Comparison of ENCODE assay signal across 21 cellular contexts in the genomic region with DNA sequence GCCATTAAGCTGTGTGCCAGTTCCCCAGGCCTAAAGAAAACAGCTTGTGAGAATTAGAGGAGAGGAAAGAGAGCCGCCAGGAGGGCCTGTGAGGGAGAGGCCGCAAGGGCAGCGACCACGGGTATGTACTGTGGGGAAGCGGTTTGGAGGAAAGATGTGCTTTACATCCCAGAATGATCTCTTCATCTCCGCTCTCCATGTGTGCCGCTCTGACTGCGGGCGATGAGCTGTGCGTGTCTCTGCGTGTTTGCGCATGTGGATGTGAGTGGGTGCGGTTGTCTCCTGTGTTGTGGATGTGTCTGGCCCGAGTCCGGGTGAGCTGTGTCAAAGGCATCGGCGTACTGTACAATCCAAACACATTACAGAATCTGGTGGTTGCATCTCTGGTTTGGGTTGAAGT.
DNase-seq lines count a peak whose midpoint lies in the region; ATAC-seq lines count a peak whose summit lies in the region.
"Had no signal": no experiment of that assay in that cellular context is flagged by ENCODE, and none has a peak within 500 bp of the region (broad histone marks: within the 10 kb centered on the region; RNA-seq: fewer than 3 reads in every experiment).

No MANE protein-coding gene starts in this region.

- CTCF ChIA-PET in activated CD4-positive, alpha-beta memory T cell treated with anti-CD3 and anti-CD28 coated beads for 36 hours (lab: Charles Lee), result interaction anchor here (1.1 to 1.6 kb wide), 2 partner anchors 8 to 614 kb away, joined by 3 to 5 read pairs; no protein-coding TSS in a partner anchor

- POLR2A ChIA-PET in activated CD4-positive, alpha-beta memory T cell treated with anti-CD3 and anti-CD28 coated beads for 36 hours (lab: Charles Lee), result no interaction called here

- H3K9me3 Mint-ChIP-seq in activated CD4-positive, alpha-beta memory T cell treated with anti-CD3 and anti-CD28 coated beads for 36 hours, result no peaks in the 10 kb centered on the region
- H3K9me3 Mint-ChIP-seq: activated CD4-positive, alpha-beta T cell treated with anti-CD3 and anti-CD28 coated beads, Interleukin-2, amount 10 ng/mL, durations not matched to agents 24 days and 14 days; activated naive CD8-positive, alpha-beta T cell treated with anti-CD3 and anti-CD28 coated beads, Interleukin-2, amount 10 ng/mL, durations not matched to agents 7 days and 5 days; natural killer cell; T-helper 1 cell treated with Interleukin-12 subunit alpha and Interleukin-12 subunit beta and Interleukin-4 antibody, amounts not matched to agents 30 μg/mL and 1 μg/mL, for 36 hours had no signal

- H3K27me3 Mint-ChIP-seq in activated CD4-positive, alpha-beta memory T cell treated with anti-CD3 and anti-CD28 coated beads for 36 hours, result peaks cover 15% of the 10 kb centered on the region

- no peak overlapping the region for H3K4me3 Mint-ChIP-seq in activated CD4-positive, alpha-beta memory T cell treated with anti-CD3 and anti-CD28 coated beads for 36 hours
- H3K4me3 Mint-ChIP-seq: activated CD4-positive, alpha-beta T cell treated with anti-CD3 and anti-CD28 coated beads, Interleukin-2, amount 10 ng/mL, durations not matched to agents 24 days and 14 days; activated CD8-positive, alpha-beta memory T cell treated with anti-CD3 and anti-CD28 coated beads, Interleukin-2, amount 10 ng/mL, durations not matched to agents 7 days and 5 days; activated naive CD8-positive, alpha-beta T cell treated with anti-CD3 and anti-CD28 coated beads, Interleukin-2, amount 10 ng/mL, durations not matched to agents 7 days and 5 days; natural killer cell; T-helper 1 cell treated with Interleukin-12 subunit alpha and Interleukin-12 subunit beta and Interleukin-4 antibody, amounts not matched to agents 30 μg/mL and 1 μg/mL, for 36 hours had no signal

- ATAC-seq in HG03342 (IDR thresholded peaks at IDR 0.05; ENCODE audit: unreplicated experiment), result no peak
- ATAC-seq: activated CD8-positive, alpha-beta memory T cell treated with anti-CD3 and anti-CD28 coated beads, Interleukin-2, amount 10 ng/mL, durations not matched to agents 7 days and 5 days; natural killer cell; Panc1 had no signal

- intact Hi-C loops in activated CD4-positive, alpha-beta memory T cell treated with anti-CD3 and anti-CD28 coated beads for 36 hours (cut with micrococcal nuclease), result loop anchor here (10.0 kb wide), 1 partner anchor 1208 kb away; no protein-coding TSS in a partner anchor

- peak; percentile 39 for DNase-seq in activated effector memory CD4-positive, alpha-beta T cell treated with anti-CD3 and anti-CD28 coated beads, Interleukin-2, amount 50 U/mL, for 16 hours
- DNase-seq in activated effector memory CD4-positive, alpha-beta T cell treated with Interleukin-2 at 50 U/mL for 16 hours, result no peak
- peak; percentile 38 for DNase-seq in ecto neural progenitor cell (ENCODE audit: low spot score)
- peak; percentile 81 for DNase-seq in mesenteric fat pad (ENCODE audit: low spot score)
- DNase-seq in activated CD4-positive, alpha-beta memory T cell treated with anti-CD3 and anti-CD28 coated beads for 36 hours, result no peak
- no peak for DNase-seq in midbrain (lab: John Stamatoyannopoulos, UW)
- DNase-seq in SHP77 treated with DMSO at 0.1 percent for 48 hours (lab: John Stamatoyannopoulos, UW), result no peak
- DNase-seq: activated CD4-positive, alpha-beta T cell treated with anti-CD3 and anti-CD28 coated beads, Interleukin-2, amount 10 ng/mL, durations not matched to agents 24 days and 14 days; activated CD8-positive, alpha-beta memory T cell treated with anti-CD3 and anti-CD28 coated beads, Interleukin-2, amount 10 ng/mL, durations not matched to agents 7 days and 5 days; activated naive CD8-positive, alpha-beta T cell treated with anti-CD3 and anti-CD28 coated beads, Interleukin-2, amount 10 ng/mL, durations not matched to agents 7 days and 5 days; effector CD8-positive, alpha-beta T cell; EL; MG63; natural killer cell; NCI-H1436; NCI-H2171; NCI-H524; stimulated activated CD4-positive, alpha-beta T cell treated with anti-CD3 and anti-CD28 coated beads, Interleukin-1b, Interleukin-23, amount 100 ng/mL, for 48 hours had no signal

- H3K27ac Mint-ChIP-seq in activated CD4-positive, alpha-beta memory T cell treated with anti-CD3 and anti-CD28 coated beads for 36 hours, result no peak overlapping the region
- H3K27ac Mint-ChIP-seq: activated CD4-positive, alpha-beta T cell treated with anti-CD3 and anti-CD28 coated beads, Interleukin-2, amount 10 ng/mL, durations not matched to agents 24 days and 14 days; activated CD8-positive, alpha-beta memory T cell treated with anti-CD3 and anti-CD28 coated beads, Interleukin-2, amount 10 ng/mL, durations not matched to agents 7 days and 5 days; activated naive CD8-positive, alpha-beta T cell treated with anti-CD3 and anti-CD28 coated beads, Interleukin-2, amount 10 ng/mL, durations not matched to agents 7 days and 5 days; natural killer cell; T-helper 1 cell treated with Interleukin-12 subunit alpha and Interleukin-12 subunit beta and Interleukin-4 antibody, amounts not matched to agents 30 μg/mL and 1 μg/mL, for 36 hours had no signal

- H3K4me1 Mint-ChIP-seq in activated CD4-positive, alpha-beta memory T cell treated with anti-CD3 and anti-CD28 coated beads for 36 hours (ENCODE audit: low read depth), result peaks cover 2% of the 10 kb centered on the region

- H3K36me3 Mint-ChIP-seq in activated CD4-positive, alpha-beta memory T cell treated with anti-CD3 and anti-CD28 coated beads for 36 hours, result no peaks in the 10 kb centered on the region
- H3K36me3 Mint-ChIP-seq: activated CD8-positive, alpha-beta memory T cell treated with anti-CD3 and anti-CD28 coated beads, Interleukin-2, amount 10 ng/mL, durations not matched to agents 7 days and 5 days; activated naive CD8-positive, alpha-beta T cell treated with anti-CD3 and anti-CD28 coated beads, Interleukin-2, amount 10 ng/mL, durations not matched to agents 7 days and 5 days; natural killer cell had no signal

Comparison
In these comparisons a context has a peak if more than half of its experiments do, and no peak if none do; other contexts are left out.
1. DNase-seq: peak in activated effector memory CD4-positive, alpha-beta T cell treated with anti-CD3 and anti-CD28 coated beads, Interleukin-2, amount 50 U/mL, for 16 hours (single experiment), ecto neural progenitor cell (single experiment) and mesenteric fat pad (single experiment); none in activated effector memory CD4-positive, alpha-beta T cell treated with Interleukin-2 at 50 U/mL for 16 hours (single experiment), activated CD4-positive, alpha-beta memory T cell treated with anti-CD3 and anti-CD28 coated beads for 36 hours (single experiment), midbrain (single experiment) and SHP77 treated with DMSO at 0.1 percent for 48 hours (single experiment).